ENCODE assay signal across 1 cellular context in genomic region chr1:217617120-217617519, GRCh38.
TF ChIP-seq lines count a peak whose summit lies in the region.

No MANE protein-coding gene starts in this region.

TF ChIP-seq in HepG2, 621 proteins besides CTCF, POLR2A, EP300 and RAD21 (continued from another document):
- TF ChIP-seq U2AF2 (IDR thresholded peaks at IDR 0.05; ENCODE audit: low read depth, low read length) = no peak
